Comparison of ENCODE assay signal across 17 cellular contexts in the genomic region with DNA sequence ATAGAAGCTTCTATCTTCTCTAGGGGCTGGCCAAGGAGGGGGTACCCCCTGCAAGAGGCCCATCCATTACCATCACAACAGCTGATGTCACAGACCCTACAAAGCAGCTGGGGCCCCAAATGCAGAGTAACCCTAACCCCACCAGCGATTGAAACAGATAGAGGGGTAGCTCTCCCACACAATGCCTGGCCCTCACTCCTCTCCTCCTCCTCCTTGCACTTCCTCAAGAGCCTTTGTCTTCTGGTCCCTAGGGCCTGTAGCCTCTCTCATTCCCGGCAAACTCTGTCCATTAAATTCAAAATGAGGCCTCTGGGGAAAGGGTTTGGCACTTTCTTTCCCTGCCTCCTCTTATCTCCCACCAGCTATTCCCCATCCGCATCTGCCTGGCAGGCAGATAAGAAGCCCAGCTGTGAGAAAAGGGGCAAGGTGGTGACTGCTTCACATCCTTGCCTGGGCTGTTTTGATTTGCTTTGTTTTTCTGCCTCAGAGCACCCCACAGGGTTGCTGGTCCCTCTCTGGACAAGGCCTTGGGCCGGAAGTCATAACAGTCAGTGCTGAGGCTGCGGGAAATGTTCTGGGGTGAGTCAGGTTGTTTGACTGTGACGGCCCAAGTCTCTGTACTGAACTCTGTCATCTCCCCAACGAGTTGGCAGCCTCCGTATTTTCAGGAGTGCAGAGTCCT. TPM values are rescaled to one million over a fixed set of nuclear protein-coding genes. Genes with fewer than 3 reads are reported as not detected.
A peak's percentile ranks its signal among the peaks of the same experiment; 100 is the strongest.
DNase-seq lines count a peak whose midpoint lies in the region; ATAC-seq and TF ChIP-seq lines count a peak whose summit lies in the region.
"Had no signal": no experiment of that assay in that cellular context is flagged by ENCODE, and none has a peak within 500 bp of the region (broad histone marks: within the 10 kb centered on the region; RNA-seq: fewer than 3 reads in every experiment).

No MANE protein-coding gene starts in this region.

- intact Hi-C loops in activated CD4-positive, alpha-beta T cell treated with anti-CD3 and anti-CD28 coated beads, Interleukin-2, amount 10 ng/mL, durations not matched to agents 24 days and 14 days (cut with micrococcal nuclease) = no loop called here
- intact Hi-C loops in activated CD4-positive, alpha-beta T cell treated with anti-CD3 and anti-CD28 coated beads for 36 hours (cut with DNase I, micrococcal nuclease) = no loop called here

- in situ Hi-C loops in GM13977 (cut with MboI; ENCODE audit: low pct_unique_long_range_greater_than_20kb, low sequenced_read_pairs, unreplicated experiment) = no loop called here

- CTCF ChIA-PET in activated CD4-positive, alpha-beta T cell treated with anti-CD3 and anti-CD28 coated beads for 36 hours (lab: Charles Lee) = no interaction called here
- CTCF ChIA-PET in WTC11 (lab: Charles Lee) = interaction anchor here (0.8 to 1.0 kb wide), 2 partner anchors 21 to 117 kb away, joined by 3 to 4 read pairs; no protein-coding TSS in a partner anchor

- H3K27me3 Mint-ChIP-seq in activated CD4-positive, alpha-beta T cell treated with anti-CD3 and anti-CD28 coated beads, Interleukin-2, amount 10 ng/mL, durations not matched to agents 24 days and 14 days = no peaks in the 10 kb centered on the region
- no peaks in the 10 kb centered on the region for H3K27me3 Mint-ChIP-seq in activated CD4-positive, alpha-beta T cell treated with anti-CD3 and anti-CD28 coated beads for 36 hours
- H3K27me3 Mint-ChIP-seq in WTC11 (ENCODE audit: low read depth) = no peaks in the 10 kb centered on the region

- H3K9me3 Mint-ChIP-seq in activated CD4-positive, alpha-beta T cell treated with anti-CD3 and anti-CD28 coated beads, Interleukin-2, amount 10 ng/mL, durations not matched to agents 24 days and 14 days = no peaks in the 10 kb centered on the region
- H3K9me3 Mint-ChIP-seq in activated CD4-positive, alpha-beta T cell treated with anti-CD3 and anti-CD28 coated beads for 36 hours (ENCODE audit: low read depth) = no peaks in the 10 kb centered on the region
- no peaks in the 10 kb centered on the region for H3K9me3 Mint-ChIP-seq in WTC11
- H3K9me3 Mint-ChIP-seq in stimulated activated effector memory CD8-positive, alpha-beta T cell treated with anti-CD3 and anti-CD28 coated beads, Interleukin-12 subunit alpha, Interleukin-12 subunit beta, amount 100 ng/mL, for 72 hours = no peaks in the 10 kb centered on the region

- TF ChIP-seq CTCF in WTC11 (IDR thresholded peaks at IDR 0.05) (no peak), fibroblast of the aortic adventitia (IDR thresholded peaks at IDR 0.05; ENCODE audit: insufficient read depth, low read length) (no peak), GM13977 (IDR thresholded peaks at IDR 0.05; ENCODE audit: extremely low read depth, insufficient read depth, missing control alignments) (no peak)

- DNase-seq in activated CD4-positive, alpha-beta T cell treated with anti-CD3 and anti-CD28 coated beads, Interleukin-2, amount 10 ng/mL, durations not matched to agents 24 days and 14 days = peak; percentile 47
- DNase-seq in activated CD4-positive, alpha-beta T cell treated with anti-CD3 and anti-CD28 coated beads for 36 hours = no peak
- no peak for DNase-seq in WTC11 (ENCODE audit: low spot score)
- DNase-seq in fibroblast of the aortic adventitia (ENCODE audit: low read depth) = peak; percentile 20
- DNase-seq in stimulated activated effector memory CD8-positive, alpha-beta T cell treated with anti-CD3 and anti-CD28 coated beads, Interleukin-12 subunit alpha, Interleukin-12 subunit beta, amount 100 ng/mL, for 72 hours (ENCODE audit: low spot score in 2 of 2) = peak in 1 of 2 donors; percentile 41
- DNase-seq in GM13977 (ENCODE audit: low spot score) = no peak
- no peak for DNase-seq in AG08396 (ENCODE audit: low spot score)
- DNase-seq: activated CD4-positive, alpha-beta T cell treated with anti-CD3 and anti-CD28 coated beads for 1 hour; activated gamma-delta T cell treated with Interleukin-2 at 50 U/mL for 16 hours; anterior cingulate cortex; left colon; NCI-H1105; SHP77; transverse colon had no signal

- no peak overlapping the region for H3K4me3 ChIP-seq in fibroblast of the aortic adventitia (ENCODE audit: low read depth, low read length)
- H3K4me3 ChIP-seq: skin epidermis, transverse colon had no signal

- POLR2A ChIA-PET in activated CD4-positive, alpha-beta T cell treated with anti-CD3 and anti-CD28 coated beads for 36 hours (lab: Charles Lee) = no interaction called here
- POLR2A ChIA-PET in WTC11 (lab: Charles Lee) = no interaction called here

- ATAC-seq in activated CD4-positive, alpha-beta T cell treated with anti-CD3 and anti-CD28 coated beads for 36 hours = no peak
- ATAC-seq in WTC11 (peak; percentile 60), GM21390 (IDR thresholded peaks at IDR 0.05; ENCODE audit: unreplicated experiment) (no peak)
- peak; percentile 33 for ATAC-seq in stimulated activated effector memory CD8-positive, alpha-beta T cell treated with anti-CD3 and anti-CD28 coated beads, Interleukin-12 subunit alpha, Interleukin-12 subunit beta, amount 100 ng/mL, for 72 hours
- ATAC-seq: left colon had no signal

- H3K4me3 Mint-ChIP-seq in activated CD4-positive, alpha-beta T cell treated with anti-CD3 and anti-CD28 coated beads, Interleukin-2, amount 10 ng/mL, durations not matched to agents 24 days and 14 days = no peak overlapping the region
- no peak overlapping the region for H3K4me3 Mint-ChIP-seq in activated CD4-positive, alpha-beta T cell treated with anti-CD3 and anti-CD28 coated beads for 36 hours
- H3K4me3 Mint-ChIP-seq in WTC11 = no peak overlapping the region
- no peak overlapping the region for H3K4me3 Mint-ChIP-seq in stimulated activated effector memory CD8-positive, alpha-beta T cell treated with anti-CD3 and anti-CD28 coated beads, Interleukin-12 subunit alpha, Interleukin-12 subunit beta, amount 100 ng/mL, for 72 hours

- H3K36me3 Mint-ChIP-seq in activated CD4-positive, alpha-beta T cell treated with anti-CD3 and anti-CD28 coated beads, Interleukin-2, amount 10 ng/mL, durations not matched to agents 24 days and 14 days (ENCODE audit: low read depth) = no peaks in the 10 kb centered on the region
- H3K36me3 Mint-ChIP-seq in activated CD4-positive, alpha-beta T cell treated with anti-CD3 and anti-CD28 coated beads for 36 hours (ENCODE audit: low read depth) = peaks cover 8% of the 10 kb centered on the region
- no peaks in the 10 kb centered on the region; the same call in 1 of the 2 replicates for H3K36me3 Mint-ChIP-seq in WTC11
- no peaks in the 10 kb centered on the region for H3K36me3 Mint-ChIP-seq in stimulated activated effector memory CD8-positive, alpha-beta T cell treated with anti-CD3 and anti-CD28 coated beads, Interleukin-12 subunit alpha, Interleukin-12 subunit beta, amount 100 ng/mL, for 72 hours

- no peak overlapping the region for H3K27ac Mint-ChIP-seq in activated CD4-positive, alpha-beta T cell treated with anti-CD3 and anti-CD28 coated beads, Interleukin-2, amount 10 ng/mL, durations not matched to agents 24 days and 14 days
- no peak overlapping the region for H3K27ac Mint-ChIP-seq in activated CD4-positive, alpha-beta T cell treated with anti-CD3 and anti-CD28 coated beads for 36 hours
- peak overlapping the region; percentile 66; the same call in 1 of the 2 replicates for H3K27ac Mint-ChIP-seq in WTC11
- peak overlapping the region; percentile 44 for H3K27ac Mint-ChIP-seq in stimulated activated effector memory CD8-positive, alpha-beta T cell treated with anti-CD3 and anti-CD28 coated beads, Interleukin-12 subunit alpha, Interleukin-12 subunit beta, amount 100 ng/mL, for 72 hours

- no peaks in the 10 kb centered on the region for H3K4me1 Mint-ChIP-seq in activated CD4-positive, alpha-beta T cell treated with anti-CD3 and anti-CD28 coated beads, Interleukin-2, amount 10 ng/mL, durations not matched to agents 24 days and 14 days
- no peaks in the 10 kb centered on the region for H3K4me1 Mint-ChIP-seq in activated CD4-positive, alpha-beta T cell treated with anti-CD3 and anti-CD28 coated beads for 36 hours
- peaks cover 17% of the 10 kb centered on the region for H3K4me1 Mint-ChIP-seq in WTC11
- peaks cover 21% of the 10 kb centered on the region for H3K4me1 Mint-ChIP-seq in stimulated activated effector memory CD8-positive, alpha-beta T cell treated with anti-CD3 and anti-CD28 coated beads, Interleukin-12 subunit alpha, Interleukin-12 subunit beta, amount 100 ng/mL, for 72 hours

TF ChIP-seq in WTC11, 78 proteins besides CTCF, POLR2A, EP300 and RAD21 (continues in another document):
- TF ChIP-seq, protein P1, sequence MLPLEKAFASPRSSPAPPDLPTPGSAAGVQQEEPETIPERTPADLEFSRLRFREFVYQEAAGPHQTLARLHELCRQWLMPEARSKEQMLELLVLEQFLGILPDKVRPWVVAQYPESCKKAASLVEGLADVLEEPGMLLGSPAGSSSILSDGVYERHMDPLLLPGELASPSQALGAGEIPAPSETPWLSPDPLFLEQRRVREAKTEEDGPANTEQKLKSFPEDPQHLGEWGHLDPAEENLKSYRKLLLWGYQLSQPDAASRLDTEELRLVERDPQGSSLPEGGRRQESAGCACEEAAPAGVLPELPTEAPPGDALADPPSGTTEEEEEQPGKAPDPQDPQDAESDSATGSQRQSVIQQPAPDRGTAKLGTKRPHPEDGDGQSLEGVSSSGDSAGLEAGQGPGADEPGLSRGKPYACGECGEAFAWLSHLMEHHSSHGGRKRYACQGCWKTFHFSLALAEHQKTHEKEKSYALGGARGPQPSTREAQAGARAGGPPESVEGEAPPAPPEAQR (CRISPR knock-in tag; IDR thresholded peaks at IDR 0.05) = no peak
- no peak for TF ChIP-seq FOXK1 (CRISPR knock-in tag; IDR thresholded peaks at IDR 0.05)
- no peak for TF ChIP-seq MXD4 (CRISPR knock-in tag; IDR thresholded peaks at IDR 0.05; ENCODE audit: borderline replicate concordance)
- no peak for TF ChIP-seq KAT7 (CRISPR knock-in tag; IDR thresholded peaks at IDR 0.05; ENCODE audit: borderline replicate concordance)
- TF ChIP-seq GABPB1 (CRISPR knock-in tag; IDR thresholded peaks at IDR 0.05) = no peak

RNA-seq across cellular contexts. Expression of gene CYP26B1, which starts 26.1 kb away (rescaled TPM):
- total RNA-seq in activated CD4-positive, alpha-beta T cell treated with anti-CD3 and anti-CD28 coated beads, Interleukin-2, amount 10 ng/mL, durations not matched to agents 24 days and 14 days = not detected in 2 replicates
- total RNA-seq in activated CD4-positive, alpha-beta T cell treated with anti-CD3 and anti-CD28 coated beads for 36 hours = not detected
- total RNA-seq in WTC11 (2021) (0.30 to 0.50 TPM (median 0.42 TPM) in 3 replicates), fibroblast of the aortic adventitia (ENCODE audit: low replicate concordance) (2.5 and 8.6 TPM in 2 replicates)
- total RNA-seq: T-helper 2 cell treated with Interferon-gamma antibody and Interleukin-4, amounts not matched to agents 100 ng/mL and 5 ng/mL, for 36 hours had no signal

Comparison
In these comparisons a context has a peak if more than half of its experiments do, and no peak if none do; other contexts are left out.
1. DNase-seq: peak in activated CD4-positive, alpha-beta T cell treated with anti-CD3 and anti-CD28 coated beads, Interleukin-2, amount 10 ng/mL, durations not matched to agents 24 days and 14 days (single experiment) and fibroblast of the aortic adventitia (single experiment); none in activated CD4-positive, alpha-beta T cell treated with anti-CD3 and anti-CD28 coated beads for 36 hours (single experiment), WTC11 (single experiment), GM13977 (single experiment) and AG08396 (single experiment).
2. H3K27ac Mint-ChIP-seq: peak in WTC11 (single experiment) and stimulated activated effector memory CD8-positive, alpha-beta T cell treated with anti-CD3 and anti-CD28 coated beads, Interleukin-12 subunit alpha, Interleukin-12 subunit beta, amount 100 ng/mL, for 72 hours (single experiment); none in activated CD4-positive, alpha-beta T cell treated with anti-CD3 and anti-CD28 coated beads, Interleukin-2, amount 10 ng/mL, durations not matched to agents 24 days and 14 days (single experiment) and activated CD4-positive, alpha-beta T cell treated with anti-CD3 and anti-CD28 coated beads for 36 hours (single experiment).
3. ATAC-seq: peak in WTC11 (single experiment) and stimulated activated effector memory CD8-positive, alpha-beta T cell treated with anti-CD3 and anti-CD28 coated beads, Interleukin-12 subunit alpha, Interleukin-12 subunit beta, amount 100 ng/mL, for 72 hours (single experiment); none in activated CD4-positive, alpha-beta T cell treated with anti-CD3 and anti-CD28 coated beads for 36 hours (single experiment) and GM21390 (single experiment).